ENCODE assay signal across 11 cellular contexts in genomic region chr11:76630600-76630999, GRCh38. TPM values are rescaled to one million over a fixed set of nuclear protein-coding genes. Genes with fewer than 3 reads are reported as not detected.
DNase-seq lines count a peak whose midpoint lies in the region; ATAC-seq and TF ChIP-seq lines count a peak whose summit lies in the region.
"Had no signal": no experiment of that assay in that cellular context is flagged by ENCODE, and none has a peak within 500 bp of the region (broad histone marks: within the 10 kb centered on the region; RNA-seq: fewer than 3 reads in every experiment).

No MANE protein-coding gene starts in this region.

- H3K9me2 ChIP-seq in MM.1S (replicated peaks; ENCODE audit: insufficient read depth, low read length) = no peaks in the 10 kb centered on the region

- H3K4me3 Mint-ChIP-seq in activated B cell treated with CpG ODN at 0.5 μM for 24 hours = peak overlapping the region; percentile 68

- H3K27ac ChIP-seq in HEK293 (ENCODE audit: extremely low read depth, low read depth, low read length) (no peak overlapping the region), gastroesophageal sphincter (peak overlapping the region in 3 of 4 donors; percentile 66 to 81 (median 70)), skin epidermis (peak overlapping the region in 13 of 21 experiments; percentile 41 to 95 (median 72)), MM.1S (ENCODE audit: low read length) (no peak overlapping the region)
- H3K27ac ChIP-seq: foreskin keratinocyte, PC-9 had no signal

- H3K4me1 ChIP-seq in HEK293 (ENCODE audit: control insufficient read depth, insufficient read depth, low read length) (no peaks in the 10 kb centered on the region), gastroesophageal sphincter (peaks cover 0 to 30% (median 5%) of the 10 kb centered on the region in 3 donors), MM.1S (ENCODE audit: low read length) (peaks cover 24% of the 10 kb centered on the region)
- H3K4me1 ChIP-seq: foreskin keratinocyte had no signal

- 38 to 80% methylated on average over 1 to 3 of the region's 3 CpGs for WGBS in gastroesophageal sphincter (ENCODE audit: low coverage in 1 of 2), 2 donors

- no peaks in the 10 kb centered on the region for H3F3A ChIP-seq in MM.1S (ENCODE audit: insufficient read depth, low read length)

- H3K9me3 ChIP-seq in HEK293 (ENCODE audit: control insufficient read depth, insufficient read depth, low read depth, low read length) (no peaks in the 10 kb centered on the region), gastroesophageal sphincter (peaks cover 0 to 8% (median 0%) of the 10 kb centered on the region in 3 donors), MM.1S (replicated peaks; ENCODE audit: insufficient read depth, low read length) (no peaks in the 10 kb centered on the region)

- no peaks in the 10 kb centered on the region for H3K36me3 Mint-ChIP-seq in activated B cell treated with CpG ODN at 0.5 μM for 24 hours (ENCODE audit: low read depth)

- CTCF ChIA-PET in HEK293 (lab: Yijun Ruan, JAX) (interaction anchor here (0.6 kb wide), 1 partner anchor 273 kb away, joined by 6 read pairs; no protein-coding TSS in a partner anchor), activated B cell treated with CpG ODN at 0.5 μM for 24 hours (lab: Charles Lee) (no interaction called here)

- TF ChIP-seq CTCF in HEK293 (tag by site-specific recombination; IDR thresholded peaks at IDR 0.05) = no peak
- no peak for TF ChIP-seq CTCF in activated B cell treated with CpG ODN at 0.5 μM for 24 hours (IDR thresholded peaks at IDR 0.05)
- no peak for TF ChIP-seq CTCF in gastroesophageal sphincter (IDR thresholded peaks at IDR 0.05)
- TF ChIP-seq CTCF in MM.1S (IDR thresholded peaks at IDR 0.05; ENCODE audit: low read length) = no peak

- no peaks in the 10 kb centered on the region for H4K20me1 ChIP-seq in MM.1S (ENCODE audit: insufficient read depth, low read length)

- H3K79me2 ChIP-seq in MM.1S (ENCODE audit: low read length) = no peaks in the 10 kb centered on the region

- H3K9ac ChIP-seq in MM.1S (ENCODE audit: low read length) = no peak overlapping the region

- peaks cover 76% of the 10 kb centered on the region for H3K4me1 Mint-ChIP-seq in activated B cell treated with CpG ODN at 0.5 μM for 24 hours

- POLR2A ChIA-PET in HEK293 (lab: Yijun Ruan, JAX) = no interaction called here
- POLR2A ChIA-PET in activated B cell treated with CpG ODN at 0.5 μM for 24 hours (lab: Charles Lee) = interaction anchor here (0.7 to 10.3 kb wide), 2 partner anchors 42 to 55 kb away, joined by 7 to 193 read pairs; partner anchors contain the start of gene LRRC32

- peaks cover under 1% of the 10 kb centered on the region for H3K27me3 Mint-ChIP-seq in activated B cell treated with CpG ODN at 0.5 μM for 24 hours

- intact Hi-C loops in activated B cell treated with CpG ODN at 0.5 μM for 24 hours (cut with micrococcal nuclease) = no loop called here

- TF ChIP-seq EP300 in gastroesophageal sphincter (IDR thresholded peaks at IDR 0.05) = no peak

- ATAC-seq in activated B cell treated with CpG ODN at 0.5 μM for 24 hours (ENCODE audit: low read depth) = no peak
- ATAC-seq in gastroesophageal sphincter = no peak

- H3K4me3 ChIP-seq in HEK293 (ENCODE audit: low read depth, low read length) (no peak overlapping the region), gastroesophageal sphincter (no peak overlapping the region), skin epidermis (no peak overlapping the region), MM.1S (ENCODE audit: low read length) (no peak overlapping the region)
- H3K4me3 ChIP-seq: PC-9 had no signal

- H2AFZ ChIP-seq in MM.1S (ENCODE audit: low read length) = no peak overlapping the region
- H2AFZ ChIP-seq: PC-9 had no signal

- H3K4me2 ChIP-seq in MM.1S (ENCODE audit: low read depth, low read length) = no peak overlapping the region
- H3K4me2 ChIP-seq: PC-9 had no signal

- H3K27me3 ChIP-seq in gastroesophageal sphincter = no peaks in the 10 kb centered on the region
- 0 out of 2 replicates have a peak, but pooled peaks cover 7% of the 10 kb centered on the region for H3K27me3 ChIP-seq in MM.1S (replicated peaks; ENCODE audit: insufficient read depth, low read length)
- H3K27me3 ChIP-seq: foreskin keratinocyte had no signal

- H3K27ac Mint-ChIP-seq in activated B cell treated with CpG ODN at 0.5 μM for 24 hours = peak overlapping the region; percentile 92

- H3K9me3 Mint-ChIP-seq in activated B cell treated with CpG ODN at 0.5 μM for 24 hours = peaks cover 2% of the 10 kb centered on the region

- DNase-seq in activated B cell treated with CpG ODN at 0.5 μM for 24 hours (no peak), T-helper 9 cell (no peak), NCI-H2196 (lab: John Stamatoyannopoulos, UW; ENCODE audit: unreplicated experiment) (no peak), MM.1S (no peak), SIG-M5 treated with dmso at 0.1 percent for 504 hours (lab: John Stamatoyannopoulos, UW; ENCODE audit: unreplicated experiment) (no peak)
- DNase-seq: NCI-H2171 treated with DMSO at 0.1 percent for 48 hours, PC-9 had no signal

- H3K36me3 ChIP-seq in HEK293 (ENCODE audit: control insufficient read depth in 2 of 2, insufficient read depth in 1 of 2, low read length in 2 of 2) = no peaks in the 10 kb centered on the region
- H3K36me3 ChIP-seq in gastroesophageal sphincter = no peaks in the 10 kb centered on the region
- no peaks in the 10 kb centered on the region for H3K36me3 ChIP-seq in MM.1S (replicated peaks; ENCODE audit: insufficient read depth, low read length)

- no peak for TF ChIP-seq POLR2A in gastroesophageal sphincter (IDR thresholded peaks at IDR 0.05)

TF ChIP-seq in HEK293, 187 proteins besides CTCF, POLR2A, EP300 and RAD21:
- TF ChIP-seq ZNF777 (tag by site-specific recombination; IDR thresholded peaks at IDR 0.05; ENCODE audit: borderline replicate concordance) (no peak), ZNF707 (tag by site-specific recombination; IDR thresholded peaks at IDR 0.05) (peak; percentile 78)

RNA-seq across cellular contexts. Expression of gene LRRC32, which starts 39.9 kb away (rescaled TPM):
- total RNA-seq in activated B cell treated with CpG ODN at 0.5 μM for 24 hours (25.8 and 27.8 TPM in 2 replicates), gastroesophageal sphincter (10 to 100 TPM; 22.7 to 37.6 (median 31.1) TPM)
- total RNA-seq: foreskin keratinocyte, PC-9 had no signal

Comparison
In these comparisons a context has a peak if more than half of its experiments do, and no peak if none do; other contexts are left out.
1. H3K27ac ChIP-seq: peak in gastroesophageal sphincter (3 of 4) and skin epidermis (13 of 21); none in HEK293 (single experiment) and MM.1S (single experiment).